Comparison of ENCODE assay signal across 34 cellular contexts in the genomic region with DNA sequence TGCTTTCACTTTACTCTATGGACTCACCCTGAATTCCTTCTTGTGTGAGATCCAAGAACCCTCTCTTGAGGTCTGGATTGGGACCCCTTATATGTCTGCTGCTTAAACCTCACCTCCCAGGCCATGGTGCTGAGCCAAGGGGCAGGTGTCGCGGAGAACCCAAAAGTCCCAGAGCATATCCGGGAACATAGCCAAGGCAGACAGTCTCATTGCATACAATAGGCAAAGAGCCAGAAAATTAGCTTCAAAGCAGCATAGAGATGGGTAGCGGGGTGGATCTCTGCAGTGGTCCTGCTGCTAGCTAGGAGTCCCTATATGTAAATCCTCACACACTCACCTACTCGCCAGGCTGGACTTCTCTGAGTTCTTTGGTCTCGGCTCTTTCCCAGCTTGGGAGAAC. TPM values are rescaled to one million over a fixed set of nuclear protein-coding genes. Genes with fewer than 3 reads are reported as not detected.
DNase-seq lines count a peak whose midpoint lies in the region; ATAC-seq and TF ChIP-seq lines count a peak whose summit lies in the region.
"Had no signal": no experiment of that assay in that cellular context is flagged by ENCODE, and none has a peak within 500 bp of the region (broad histone marks: within the 10 kb centered on the region; RNA-seq: fewer than 3 reads in every experiment).

No MANE protein-coding gene starts in this region.

- H2AFZ ChIP-seq in MM.1S (ENCODE audit: low read length): no peak overlapping the region

- H4K20me1 ChIP-seq in MM.1S (ENCODE audit: insufficient read depth, low read length): no peaks in the 10 kb centered on the region
- H4K20me1 ChIP-seq: BLaER1 had no signal

- TF ChIP-seq CTCF in MM.1S (IDR thresholded peaks at IDR 0.05; ENCODE audit: low read length): no peak

- H3K27ac ChIP-seq in MM.1S (ENCODE audit: low read length): no peak overlapping the region
- H3K27ac ChIP-seq: BLaER1, gastrocnemius medialis, tibial artery, vagina had no signal

- no peaks in the 10 kb centered on the region for H3K9me3 ChIP-seq in MM.1S (replicated peaks; ENCODE audit: insufficient read depth, low read length)

- no peaks in the 10 kb centered on the region for H3K4me1 Mint-ChIP-seq in natural killer cell treated with Interleukin-12 subunit alpha and Interleukin-12 subunit beta and Interleukin-15 and Interleukin-18, amount 100 ng/mL, for 72 hours (ENCODE audit: low read depth in 2 of 2)
- H3K4me1 Mint-ChIP-seq: activated naive CD8-positive, alpha-beta T cell treated with anti-CD3 and anti-CD28 coated beads, Interleukin-2, amount 10 ng/mL, durations not matched to agents 7 days and 5 days; natural killer cell had no signal

- peaks cover 6 to 7% of the 10 kb centered on the region in 2 donors for H3K27me3 Mint-ChIP-seq in natural killer cell treated with Interleukin-12 subunit alpha and Interleukin-12 subunit beta and Interleukin-15 and Interleukin-18, amount 100 ng/mL, for 72 hours
- H3K27me3 Mint-ChIP-seq: activated naive CD8-positive, alpha-beta T cell treated with anti-CD3 and anti-CD28 coated beads, Interleukin-2, amount 10 ng/mL, durations not matched to agents 7 days and 5 days had no signal

- no peak overlapping the region for H3K4me2 ChIP-seq in MM.1S (ENCODE audit: low read depth, low read length)
- H3K4me2 ChIP-seq: BLaER1 had no signal

- H3K4me3 ChIP-seq in MM.1S (ENCODE audit: low read length): no peak overlapping the region
- H3K4me3 ChIP-seq: BLaER1, gastrocnemius medialis, tibial artery, vagina had no signal

- ATAC-seq in GM18858 (IDR thresholded peaks at IDR 0.05; ENCODE audit: unreplicated experiment): no peak
- ATAC-seq in natural killer cell treated with Interleukin-12 subunit alpha and Interleukin-12 subunit beta and Interleukin-15 and Interleukin-18, amount 100 ng/mL, for 72 hours: no peak
- ATAC-seq: gastrocnemius medialis, natural killer cell had no signal

- H3K9me3 Mint-ChIP-seq in natural killer cell treated with Interleukin-12 subunit alpha and Interleukin-12 subunit beta and Interleukin-15 and Interleukin-18, amount 100 ng/mL, for 72 hours: peaks cover 6% of the 10 kb centered on the region

- DNase-seq in DMS 273 (lab: John Stamatoyannopoulos, UW; ENCODE audit: unreplicated experiment): peak; percentile 89
- peak; percentile 91 for DNase-seq in NCI-H1092 treated with DMSO at 0.1 percent for 48 hours (lab: John Stamatoyannopoulos, UW)
- peak; percentile 70 for DNase-seq in NCI-H2171 treated with DMSO at 0.1 percent for 48 hours (lab: John Stamatoyannopoulos, UW)
- DNase-seq in SHP77 (lab: John Stamatoyannopoulos, UW): peak; percentile 37 to 73
- DNase-seq in MM.1S: no peak
- DNase-seq in natural killer cell treated with Interleukin-12 subunit alpha and Interleukin-12 subunit beta and Interleukin-15 and Interleukin-18, amount 100 ng/mL, for 72 hours (ENCODE audit: low spot score): no peak
- DNase-seq: activated CD4-positive, alpha-beta T cell treated with anti-CD3 and anti-CD28 coated beads, Interleukin-2, amount 50 U/mL, for 1 hour; activated CD4-positive, CD25-positive, alpha-beta regulatory T cell; activated gamma-delta T cell; activated naive CD8-positive, alpha-beta T cell treated with anti-CD3 and anti-CD28 coated beads, Interleukin-2, amount 10 ng/mL, durations not matched to agents 7 days and 5 days; activated T-cell treated with anti-CD3 and anti-CD28 coated beads, Interleukin-2, amount 50 U/mL, for 1 hour; aorta; DND-41; gastrocnemius medialis; GF-D8; GOT3; midbrain; natural killer cell; NCI-H1048; NCI-H2107; NCI-H82; stimulated activated CD4-positive, alpha-beta T cell treated with anti-CD3 and anti-CD28 coated beads, Interleukin-4, amount 100 ng/mL, for 1 hour; tibial artery had no signal

- no peak overlapping the region for H3K27ac Mint-ChIP-seq in natural killer cell treated with Interleukin-12 subunit alpha and Interleukin-12 subunit beta and Interleukin-15 and Interleukin-18, amount 100 ng/mL, for 72 hours
- H3K27ac Mint-ChIP-seq: activated naive CD8-positive, alpha-beta T cell treated with anti-CD3 and anti-CD28 coated beads, Interleukin-2, amount 10 ng/mL, durations not matched to agents 7 days and 5 days; natural killer cell; T-helper 1 cell treated with Interleukin-12 subunit alpha and Interleukin-12 subunit beta and Interleukin-4 antibody, amounts not matched to agents 30 μg/mL and 1 μg/mL, for 36 hours had no signal

- no peak overlapping the region for H3K9ac ChIP-seq in MM.1S (ENCODE audit: low read length)
- H3K9ac ChIP-seq: BLaER1 had no signal

- no peaks in the 10 kb centered on the region for H3K36me3 ChIP-seq in MM.1S (replicated peaks; ENCODE audit: insufficient read depth, low read length)
- H3K36me3 ChIP-seq: gastrocnemius medialis, tibial artery, vagina had no signal

- no peaks in the 10 kb centered on the region for H3K79me2 ChIP-seq in MM.1S (ENCODE audit: low read length)

- H3K4me1 ChIP-seq in MM.1S (ENCODE audit: low read length): no peaks in the 10 kb centered on the region
- H3K4me1 ChIP-seq: gastrocnemius medialis, tibial artery, vagina had no signal

- no peaks in the 10 kb centered on the region for H3K9me2 ChIP-seq in MM.1S (replicated peaks; ENCODE audit: insufficient read depth, low read length)

- no peaks in the 10 kb centered on the region for H3K27me3 ChIP-seq in MM.1S (replicated peaks; ENCODE audit: insufficient read depth, low read length)
- H3K27me3 ChIP-seq: BLaER1, gastrocnemius medialis, vagina had no signal

- peaks cover 9% of the 10 kb centered on the region for H3K36me3 Mint-ChIP-seq in natural killer cell treated with Interleukin-12 subunit alpha and Interleukin-12 subunit beta and Interleukin-15 and Interleukin-18, amount 100 ng/mL, for 72 hours

- no peaks in the 10 kb centered on the region for H3F3A ChIP-seq in MM.1S (ENCODE audit: insufficient read depth, low read length)

- H3K4me3 Mint-ChIP-seq in natural killer cell treated with Interleukin-12 subunit alpha and Interleukin-12 subunit beta and Interleukin-15 and Interleukin-18, amount 100 ng/mL, for 72 hours: no peak overlapping the region
- H3K4me3 Mint-ChIP-seq: activated naive CD8-positive, alpha-beta T cell treated with anti-CD3 and anti-CD28 coated beads, Interleukin-2, amount 10 ng/mL, durations not matched to agents 7 days and 5 days; natural killer cell; T-helper 1 cell treated with Interleukin-12 subunit alpha and Interleukin-12 subunit beta and Interleukin-4 antibody, amounts not matched to agents 30 μg/mL and 1 μg/mL, for 36 hours had no signal

RNA-seq across cellular contexts. Expression of a gene that starts 5.5 kb away (rescaled TPM):
- 1 to 10 TPM in 1 of 2 donors, under 1 TPM in 1; 0.90 to 1.1 TPM for total RNA-seq in natural killer cell treated with Interleukin-12 subunit alpha and Interleukin-12 subunit beta and Interleukin-15 and Interleukin-18, amount 100 ng/mL, for 72 hours
- total RNA-seq: activated naive CD8-positive, alpha-beta T cell treated with anti-CD3 and anti-CD28 coated beads, Interleukin-2, amount 10 ng/mL, durations not matched to agents 7 days and 5 days; bronchial epithelial cell; endothelial cell of umbilical vein; fibroblast of lung; gastrocnemius medialis; kidney epithelial cell; natural killer cell; osteoblast; RPMI7951; SK-MEL-5; vagina had no signal

RNA-seq across cellular contexts. Expression of a gene that starts 36.1 kb away (rescaled TPM):
- total RNA-seq in natural killer cell treated with Interleukin-12 subunit alpha and Interleukin-12 subunit beta and Interleukin-15 and Interleukin-18, amount 100 ng/mL, for 72 hours: not detected
- total RNA-seq: activated naive CD8-positive, alpha-beta T cell treated with anti-CD3 and anti-CD28 coated beads, Interleukin-2, amount 10 ng/mL, durations not matched to agents 7 days and 5 days; bronchial epithelial cell; endothelial cell of umbilical vein; gastrocnemius medialis; kidney epithelial cell; natural killer cell; SK-MEL-5; vagina had no signal

Comparison
In these comparisons a context has a peak if more than half of its experiments do, and no peak if none do; other contexts are left out.
1. DNase-seq: peak in DMS 273 (single experiment), NCI-H1092 treated with DMSO at 0.1 percent for 48 hours (single experiment), NCI-H2171 treated with DMSO at 0.1 percent for 48 hours (single experiment) and SHP77 (2 of 2); none in MM.1S (single experiment) and natural killer cell treated with Interleukin-12 subunit alpha and Interleukin-12 subunit beta and Interleukin-15 and Interleukin-18, amount 100 ng/mL, for 72 hours (single experiment).